In genomic region chr6:30006170-30007131, GRCh38 we compare ENCODE assay signal across 8 cellular contexts. TPM values are rescaled to one million over a fixed set of nuclear protein-coding genes. Genes with fewer than 3 reads are reported as not detected.
DNase-seq lines count a peak whose midpoint lies in the region; ATAC-seq and TF ChIP-seq lines count a peak whose summit lies in the region.

No MANE protein-coding gene starts in this region.

- H3K4ac ChIP-seq in neuronal stem cell (ENCODE audit: low read length), result no peak overlapping the region

- H4K8ac ChIP-seq in neuronal stem cell (ENCODE audit: low read depth, low read length), result no peak overlapping the region

- H3K4me1 ChIP-seq in neuronal stem cell (ENCODE audit: control insufficient read depth in 2 of 2, insufficient read depth in 1 of 2, low read depth in 1 of 2, low read length in 2 of 2), result peaks cover 4 to 9% of the 10 kb centered on the region in 2 donors

- H3K4me2 ChIP-seq in neuronal stem cell (ENCODE audit: insufficient read depth, low read length, poor library complexity, severe bottlenecking), result peak overlapping the region; percentile 55

- WGBS in neuronal stem cell (ENCODE audit: extremely low coverage in 2 of 2, insufficient read length in 2 of 2, insufficient replicate concordance in 1 of 2), 2 donors, result no CpG with 5 or more reads among the region's 74 CpGs

- peak overlapping the region; percentile 63 for H3K9ac ChIP-seq in neuronal stem cell (ENCODE audit: low read depth, low read length, poor library complexity)

- no peaks in the 10 kb centered on the region for H3K79me1 ChIP-seq in neuronal stem cell (ENCODE audit: low read depth, low read length)

- no peak overlapping the region for H3K14ac ChIP-seq in neuronal stem cell (ENCODE audit: low read length)

- no peaks in the 10 kb centered on the region for H3K36me3 ChIP-seq in neuronal stem cell (replicated peaks in 1 of 2; ENCODE audit: control insufficient read depth in 2 of 2, insufficient read depth in 2 of 2, low read length in 2 of 2)

- peaks cover 17 to 55% (median 43%) of the 10 kb centered on the region in 3 experiments for H3K27me3 ChIP-seq in neuronal stem cell (ENCODE audit: control insufficient read depth in 3 of 3, insufficient read depth in 3 of 3, low read depth in 1 of 3, low read length in 3 of 3)

- H2BK15ac ChIP-seq in neuronal stem cell (ENCODE audit: low read length), result no peak overlapping the region

- H3K4me3 ChIP-seq in foreskin fibroblast (ENCODE audit: low read depth in 1 of 2, low read length in 2 of 2) (peak overlapping the region; percentile 43 to 48), neuronal stem cell (ENCODE audit: low read length in 2 of 2) (peak overlapping the region in 1 of 2 donors; percentile 65)

- no peak overlapping the region for H4K91ac ChIP-seq in neuronal stem cell (ENCODE audit: low read depth, low read length, poor library complexity)

- no peak for ATAC-seq in HG03565 (IDR thresholded peaks at IDR 0.05; ENCODE audit: unreplicated experiment)
- no peak for ATAC-seq in GM19463 (IDR thresholded peaks at IDR 0.05; ENCODE audit: unreplicated experiment)

- H2BK5ac ChIP-seq in neuronal stem cell (ENCODE audit: low read length), result no peak overlapping the region

- peak overlapping the region; percentile 68 for H3K23ac ChIP-seq in neuronal stem cell (ENCODE audit: low read depth, low read length, poor library complexity)

- no peak overlapping the region for H2BK12ac ChIP-seq in neuronal stem cell (ENCODE audit: low read length)

- H3K27ac ChIP-seq in neuronal stem cell (replicated peaks; ENCODE audit: low read length), result no peak overlapping the region

- H3K18ac ChIP-seq in neuronal stem cell (ENCODE audit: low read length), result peak overlapping the region; percentile 42

- no peak overlapping the region for H2BK120ac ChIP-seq in neuronal stem cell (ENCODE audit: low read depth, low read length)

- peak; percentile 48 for DNase-seq in GM03348 (ENCODE audit: low spot score)
- DNase-seq in activated CD8-positive, alpha-beta memory T cell treated with anti-CD3 and anti-CD28 coated beads, Interleukin-2, amount 50 U/mL, for 48 hours, result peak; percentile 60
- DNase-seq in foreskin fibroblast, result peak in 1 of 2 donors; percentile 36
- DNase-seq in neuronal stem cell (ENCODE audit: low spot score), result no peak
- DNase-seq in NCI-H226, result no peak
- no peak for DNase-seq in NCI-H1417 (lab: John Stamatoyannopoulos, UW)

- H3K9me3 ChIP-seq in neuronal stem cell (replicated peaks in 1 of 2; ENCODE audit: control insufficient read depth in 2 of 2, insufficient read depth in 1 of 2, low read depth in 1 of 2, low read length in 2 of 2), result no peaks in the 10 kb centered on the region

- H2AFZ ChIP-seq in neuronal stem cell (ENCODE audit: low read length), result peak overlapping the region; percentile 80

- H2AK5ac ChIP-seq in neuronal stem cell (ENCODE audit: low read depth, low read length), result no peak overlapping the region

- no peak for TF ChIP-seq CTCF in foreskin fibroblast (IDR thresholded peaks at IDR 0.05; ENCODE audit: low read depth, low read length)

RNA-seq across cellular contexts. Expression of gene POLR1H, which starts 54.6 kb away (rescaled TPM):
- 73.2 TPM for polyA plus RNA-seq in neuronal stem cell (2013, experiment 1 of 2)
- 75.5 TPM for polyA plus RNA-seq in neuronal stem cell (2013, experiment 2 of 2)

Comparison
In these comparisons a context has a peak if more than half of its experiments do, and no peak if none do; other contexts are left out.
1. DNase-seq: peak in GM03348 (single experiment) and activated CD8-positive, alpha-beta memory T cell treated with anti-CD3 and anti-CD28 coated beads, Interleukin-2, amount 50 U/mL, for 48 hours (single experiment); none in neuronal stem cell (single experiment), NCI-H226 (single experiment) and NCI-H1417 (0 of 3).